Comparison of ENCODE assay signal across 1 cellular context in the genomic region with DNA sequence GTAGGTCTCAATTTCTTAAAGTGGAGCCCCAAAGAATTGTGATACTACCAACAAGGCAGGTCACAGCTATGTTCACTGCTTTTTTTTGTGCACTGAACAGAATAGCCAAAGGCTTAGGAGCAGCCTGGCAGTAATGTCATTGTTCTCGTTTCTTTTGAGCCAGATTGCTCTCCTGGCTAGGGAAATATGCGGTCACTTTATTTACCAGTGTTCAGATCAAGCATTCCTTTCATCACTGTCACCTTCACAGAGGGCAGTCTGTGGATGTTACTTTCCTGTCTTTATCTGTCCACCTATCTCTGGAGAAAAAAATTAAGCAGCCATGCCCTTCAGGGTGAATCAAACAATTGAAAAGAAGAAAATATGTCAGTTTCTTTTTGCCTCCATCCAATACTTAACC.
TF ChIP-seq lines count a peak whose summit lies in the region.

No MANE protein-coding gene starts in this region.

TF ChIP-seq in SK-N-SH, 30 proteins besides CTCF, POLR2A, EP300 and RAD21 (continued from another document):
- TF ChIP-seq IRF3 (IDR thresholded peaks at IDR 0.05; ENCODE audit: low read depth, low read length) (no peak), TAF1 (IDR thresholded peaks at IDR 0.05; ENCODE audit: borderline replicate concordance, low read depth, low read length) (no peak), RFX5 (IDR thresholded peaks at IDR 0.05; ENCODE audit: low read length) (no peak), RCOR1 (IDR thresholded peaks at IDR 0.05; ENCODE audit: low read length) (no peak), ZBTB33 (IDR thresholded peaks at IDR 0.05; ENCODE audit: borderline replicate concordance, low read depth) (0 out of 2 replicates have a peak, but pooled peaks have one; percentile 13), RXRA (IDR thresholded peaks at IDR 0.05; ENCODE audit: borderline replicate concordance, low read depth) (peak; percentile 47), FOXJ3 (CRISPR knock-in tag; IDR thresholded peaks at IDR 0.05) (no peak), SMC3 (IDR thresholded peaks at IDR 0.05; ENCODE audit: low read depth, low read length) (no peak), JUND (IDR thresholded peaks at IDR 0.05) (peak; percentile 55), MEF2A (IDR thresholded peaks at IDR 0.05; ENCODE audit: borderline replicate concordance, low read depth) (no peak), FOXM1 (IDR thresholded peaks at IDR 0.05; ENCODE audit: low read depth) (no peak), USF1 (IDR thresholded peaks at IDR 0.05; ENCODE audit: borderline replicate concordance, low read depth) (no peak), POLR2AphosphoS5 (IDR thresholded peaks at IDR 0.05; ENCODE audit: low read depth, low read length) (no peak; the same call in 1 of the 2 replicates)
- TF ChIP-seq, protein P1, sequence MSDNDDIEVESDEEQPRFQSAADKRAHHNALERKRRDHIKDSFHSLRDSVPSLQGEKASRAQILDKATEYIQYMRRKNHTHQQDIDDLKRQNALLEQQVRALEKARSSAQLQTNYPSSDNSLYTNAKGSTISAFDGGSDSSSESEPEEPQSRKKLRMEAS (IDR thresholded peaks at IDR 0.05; ENCODE audit: low read depth): no peak
